ENCODE assay signal across 9 cellular contexts in genomic region chr18:23862071-23862470, GRCh38.
DNase-seq lines count a peak whose midpoint lies in the region; ATAC-seq, FAIRE-seq and TF ChIP-seq lines count a peak whose summit lies in the region.
"Had no signal": no experiment of that assay in that cellular context is flagged by ENCODE, and none has a peak within 500 bp of the region (broad histone marks: within the 10 kb centered on the region; RNA-seq: fewer than 3 reads in every experiment).

No MANE protein-coding gene starts in this region.

- ATAC-seq in SK-N-SH treated with all-trans-retinoic acid at 6 μM for 48 hours (peak; percentile 84), GM21423 (IDR thresholded peaks at IDR 0.05; ENCODE audit: unreplicated experiment) (no peak), HG03354 (IDR thresholded peaks at IDR 0.05; ENCODE audit: poor library complexity, severe bottlenecking, unreplicated experiment) (no peak), GM19463 (IDR thresholded peaks at IDR 0.05; ENCODE audit: unreplicated experiment) (no peak)

- peak; percentile 41 for DNase-seq in H54 (ENCODE audit: insufficient read length, low spot score)
- DNase-seq in fibroblast of the aortic adventitia (ENCODE audit: low read depth) = peak; percentile 72
- DNase-seq in GM13977 (ENCODE audit: low spot score) = no peak

- H3K36me3 ChIP-seq in skeletal muscle satellite cell (ENCODE audit: insufficient read depth, low read length) = no peaks in the 10 kb centered on the region

- peak overlapping the region; percentile 48 for H3K9ac ChIP-seq in skeletal muscle satellite cell (ENCODE audit: low read depth, low read length)

- no peak for TF ChIP-seq POLR2A in H54 (IDR thresholded peaks at IDR 0.05; ENCODE audit: low read depth, low read length)

- peaks cover 22% of the 10 kb centered on the region for H3K4me1 ChIP-seq in skeletal muscle satellite cell (ENCODE audit: control insufficient read depth, insufficient read depth, low read length)

- no peaks in the 10 kb centered on the region for H3K27me3 ChIP-seq in skeletal muscle satellite cell (ENCODE audit: control insufficient read depth, insufficient read depth, low read length)

- peak overlapping the region; percentile 30 for H3K4me2 ChIP-seq in skeletal muscle satellite cell (ENCODE audit: low read length)

- no peak for TF ChIP-seq CTCF in fibroblast of the aortic adventitia (IDR thresholded peaks at IDR 0.05; ENCODE audit: insufficient read depth, low read length)
- TF ChIP-seq CTCF in GM13977 (IDR thresholded peaks at IDR 0.05; ENCODE audit: extremely low read depth, insufficient read depth, missing control alignments) = no peak

- H3K4me3 ChIP-seq in fibroblast of the aortic adventitia (ENCODE audit: low read depth, low read length) = no peak overlapping the region
- no peak overlapping the region for H3K4me3 ChIP-seq in skeletal muscle satellite cell (ENCODE audit: low read length)

- peak; percentile 52 for FAIRE-seq in H54 (lab: Jason Lieb, UNC)
- FAIRE-seq: colon had no signal

- H3K9me3 ChIP-seq in skeletal muscle satellite cell (replicated peaks; ENCODE audit: low read length) = no peaks in the 10 kb centered on the region

- in situ Hi-C loops in GM13977 (cut with MboI; ENCODE audit: low pct_unique_long_range_greater_than_20kb, low sequenced_read_pairs, unreplicated experiment) = no loop called here

TF ChIP-seq in SK-N-SH treated with all-trans-retinoic acid at 6 μM for 48 hours, 23 proteins besides CTCF, POLR2A, EP300 and RAD21:
- TF ChIP-seq PATZ1 (CRISPR knock-in tag; IDR thresholded peaks at IDR 0.05; ENCODE audit: borderline replicate concordance) (no peak), ISL1 (CRISPR knock-in tag; IDR thresholded peaks at IDR 0.05) (no peak), TOX (CRISPR knock-in tag; IDR thresholded peaks at IDR 0.05; ENCODE audit: borderline replicate concordance) (no peak), POU6F1 (CRISPR knock-in tag; IDR thresholded peaks at IDR 0.05; ENCODE audit: borderline replicate concordance, low read depth) (no peak), ARNTL (CRISPR knock-in tag; IDR thresholded peaks at IDR 0.05; ENCODE audit: borderline replicate concordance, low read depth) (no peak), ZC3H10 (CRISPR knock-in tag; IDR thresholded peaks at IDR 0.05) (no peak), ZNF70 (CRISPR knock-in tag; IDR thresholded peaks at IDR 0.05) (no peak), BACH2 (CRISPR knock-in tag; IDR thresholded peaks at IDR 0.05; ENCODE audit: borderline replicate concordance) (no peak), ESRRG (CRISPR knock-in tag; IDR thresholded peaks at IDR 0.05) (no peak)
